In genomic region chr17:81552244-81553017, GRCh38 we compare ENCODE assay signal across 8 cellular contexts. TPM values are rescaled to one million over a fixed set of nuclear protein-coding genes. Genes with fewer than 3 reads are reported as not detected.
DNase-seq lines count a peak whose midpoint lies in the region; ATAC-seq, FAIRE-seq and TF ChIP-seq lines count a peak whose summit lies in the region.

FAAP100 (minus strand) TSS chr17:81552353; CDS start chr17:81552330, 23 bp downstream.

- H3K27me3 ChIP-seq in Karpas-422 (ENCODE audit: low read length) (no peaks in the 10 kb centered on the region), SU-DHL-6 (ENCODE audit: low read length) (no peaks in the 10 kb centered on the region), pancreas (no peaks in the 10 kb centered on the region), thymus (ENCODE audit: control insufficient read depth, insufficient read depth) (no peaks in the 10 kb centered on the region)

- peak within 1 kb of the TSS; percentile 92 for H3K27ac Mint-ChIP-seq in activated naive CD8-positive, alpha-beta T cell treated with anti-CD3 and anti-CD28 coated beads for 36 hours

- peak within 1 kb of the TSS; percentile 75 for H3K4me2 ChIP-seq in Karpas-422 (ENCODE audit: low read depth, low read length, poor library complexity, severe bottlenecking)
- H3K4me2 ChIP-seq in SU-DHL-6 (ENCODE audit: low read depth, low read length, poor library complexity, severe bottlenecking): peak within 1 kb of the TSS; percentile 97

- H3K4me3 ChIP-seq in Karpas-422 (ENCODE audit: low read length) (peak within 1 kb of the TSS; percentile 99), SU-DHL-6 (ENCODE audit: insufficient read depth, low read length, poor library complexity, severe bottlenecking) (peak within 1 kb of the TSS; percentile 77), pancreas (peak within 1 kb of the TSS; percentile 89 to 99 (median 94)), thymus (ENCODE audit: low read length) (peak within 1 kb of the TSS; percentile 87)

- FAIRE-seq in pancreas (lab: Jason Lieb, UNC): no peak

- H3K27me3 Mint-ChIP-seq in activated naive CD8-positive, alpha-beta T cell treated with anti-CD3 and anti-CD28 coated beads for 36 hours: no peaks in the 10 kb centered on the region

- H3K36me3 ChIP-seq in Karpas-422 (ENCODE audit: insufficient read depth, low read length): peaks cover 8% of the 10 kb centered on the region; the same call in 1 of the 2 replicates
- no peaks in the 10 kb centered on the region for H3K36me3 ChIP-seq in SU-DHL-6 (ENCODE audit: low read length)
- H3K36me3 ChIP-seq in pancreas: no peaks in the 10 kb centered on the region
- peaks cover 32% of the 10 kb centered on the region for H3K36me3 ChIP-seq in thymus (ENCODE audit: control insufficient read depth, insufficient read depth)

- H3K4me1 Mint-ChIP-seq in activated naive CD8-positive, alpha-beta T cell treated with anti-CD3 and anti-CD28 coated beads for 36 hours: peaks cover 30% of the 10 kb centered on the region

- peak within 1 kb of the TSS; percentile 74 for H3K27ac ChIP-seq in Karpas-422 (ENCODE audit: low read length)
- peak within 1 kb of the TSS; percentile 54 for H3K27ac ChIP-seq in SU-DHL-6 (ENCODE audit: low read depth, low read length)
- H3K27ac ChIP-seq in pancreas: peak within 1 kb of the TSS; percentile 36 to 81 (median 72)
- peak within 1 kb of the TSS; percentile 92 for H3K27ac ChIP-seq in thymus (ENCODE audit: low read depth)

- H3K9me3 ChIP-seq in Karpas-422 (ENCODE audit: low read length): no peaks in the 10 kb centered on the region
- no peaks in the 10 kb centered on the region for H3K9me3 ChIP-seq in SU-DHL-6 (ENCODE audit: insufficient read depth, low read length)
- H3K9me3 ChIP-seq in pancreas: no peaks in the 10 kb centered on the region
- no peaks in the 10 kb centered on the region for H3K9me3 ChIP-seq in thymus (ENCODE audit: control insufficient read depth)

- no peaks in the 10 kb centered on the region for H3K9me3 Mint-ChIP-seq in activated naive CD8-positive, alpha-beta T cell treated with anti-CD3 and anti-CD28 coated beads for 36 hours

- H3K9ac ChIP-seq in Karpas-422 (ENCODE audit: low read length): peak within 1 kb of the TSS; percentile 93
- H3K9ac ChIP-seq in SU-DHL-6 (ENCODE audit: low read length): peak within 1 kb of the TSS; percentile 99

- ATAC-seq in GM21515 (IDR thresholded peaks at IDR 0.05; ENCODE audit: unreplicated experiment) (peak; percentile 46), Right ventricle myocardium inferior (peak; percentile 82), pancreas (peak; percentile 75 to 86 (median 82))

- peaks cover 21% of the 10 kb centered on the region for H3K36me3 Mint-ChIP-seq in activated naive CD8-positive, alpha-beta T cell treated with anti-CD3 and anti-CD28 coated beads for 36 hours

- intact Hi-C loops in Right ventricle myocardium inferior (cut with DNase I): loop anchor here (5.0 kb wide), 1 partner anchor 35 kb away; no protein-coding TSS in a partner anchor
- intact Hi-C loops in pancreas (cut with DNase I): no loop called here

- peaks cover 21% of the 10 kb centered on the region for H3K4me1 ChIP-seq in Karpas-422 (ENCODE audit: low read length)
- H3K4me1 ChIP-seq in pancreas: peaks cover 0 to 12% (median 6%) of the 10 kb centered on the region in 3 donors
- peaks cover 15% of the 10 kb centered on the region for H3K4me1 ChIP-seq in thymus (ENCODE audit: control insufficient read depth, insufficient read depth, low read length)

- H3K4me3 Mint-ChIP-seq in activated naive CD8-positive, alpha-beta T cell treated with anti-CD3 and anti-CD28 coated beads for 36 hours: peak within 1 kb of the TSS; percentile 91

- peak; percentile 68 for DNase-seq in DMS114 treated with DMSO at 0.1 percent for 48 hours (lab: John Stamatoyannopoulos, UW; ENCODE audit: unreplicated experiment)
- peak; percentile 94 for DNase-seq in Karpas-422
- peak; percentile 92 for DNase-seq in activated naive CD8-positive, alpha-beta T cell treated with anti-CD3 and anti-CD28 coated beads for 36 hours
- DNase-seq in Right ventricle myocardium inferior (ENCODE audit: missing footprints): peak; percentile 92
- peak; percentile 75 to 93 (median 84) for DNase-seq in pancreas

- peaks cover 4% of the 10 kb centered on the region for H4K20me1 ChIP-seq in Karpas-422 (ENCODE audit: insufficient read depth, low read depth, low read length)
- H4K20me1 ChIP-seq in SU-DHL-6 (ENCODE audit: low read depth, low read length): no peaks in the 10 kb centered on the region; the same call in 1 of the 2 replicates

- peaks cover 28% of the 10 kb centered on the region for H3K79me2 ChIP-seq in Karpas-422 (ENCODE audit: low read length)
- peaks cover 14% of the 10 kb centered on the region for H3K79me2 ChIP-seq in SU-DHL-6 (ENCODE audit: insufficient read depth, low read length)

- 0% methylated on average over 46 to 85 of the region's 85 CpGs for WGBS in pancreas, 2 donors
- WGBS in thymus: under 1% methylated on average over 85 of the region's 85 CpGs

- TF ChIP-seq CTCF in SU-DHL-6 (IDR thresholded peaks at IDR 0.05; ENCODE audit: insufficient read depth, low read length, poor library complexity, severe bottlenecking) (no peak), pancreas (IDR thresholded peaks at IDR 0.05) (no peak)

- H3F3A ChIP-seq in SU-DHL-6 (ENCODE audit: insufficient read depth): no peaks in the 10 kb centered on the region

- H3K9me2 ChIP-seq in Karpas-422 (replicated peaks; ENCODE audit: insufficient read depth, low read length) (no peaks in the 10 kb centered on the region), SU-DHL-6 (replicated peaks; ENCODE audit: insufficient read depth, low read length) (no peaks in the 10 kb centered on the region)

- peak within 1 kb of the TSS; percentile 95; the same call in 1 of the 2 replicates for H2AFZ ChIP-seq in Karpas-422 (ENCODE audit: low read length)
- H2AFZ ChIP-seq in SU-DHL-6 (ENCODE audit: low read depth, low read length, severe bottlenecking): peak within 1 kb of the TSS; percentile 49

RNA-seq across cellular contexts. Expression of gene FAAP100, which starts in this region (rescaled TPM):
- 14.8 and 30.9 TPM in 2 replicates for total RNA-seq in Karpas-422 (2014; rRNA removed; shearing (Covaris generic); ENCODE audit: low replicate concordance)
- 10 to 100 TPM; 48.1 to 51.1 TPM for total RNA-seq in activated naive CD8-positive, alpha-beta T cell treated with anti-CD3 and anti-CD28 coated beads for 36 hours
- total RNA-seq in Right ventricle myocardium inferior (14.8 TPM), pancreas (10 to 100 TPM in 5 of 6 donors, 1 to 10 TPM in 1; 9.4 to 17.5 (median 12.2) TPM)
- polyA plus RNA-seq in pancreas (10 to 100 TPM; 40.0 to 66.0 TPM), thymus (43.9 TPM)

Comparison
In these comparisons a context has a peak if more than half of its experiments do, and no peak if none do; other contexts are left out.
1. Peak in every context shown above with its lines: DNase-seq, ATAC-seq, H3K4me3 ChIP-seq and H3K27ac ChIP-seq.